12 cellular contexts compared by ENCODE assay signal in genomic region chr16:66188786-66189725, GRCh38.
DNase-seq lines count a peak whose midpoint lies in the region; TF ChIP-seq lines count a peak whose summit lies in the region.
"Had no signal": no experiment of that assay in that cellular context is flagged by ENCODE, and none has a peak within 500 bp of the region (broad histone marks: within the 10 kb centered on the region; RNA-seq: fewer than 3 reads in every experiment).

No MANE protein-coding gene starts in this region.

- H3K4me3 ChIP-seq in coronary artery (peak overlapping the region; percentile 47), tibial nerve (no peak overlapping the region), SJCRH30 (no peak overlapping the region)
- H3K4me3 ChIP-seq: pancreas had no signal

- no peaks in the 10 kb centered on the region for H3K36me3 Mint-ChIP-seq in mesothelial cell of epicardium

- H3K36me3 ChIP-seq in tibial nerve: no peaks in the 10 kb centered on the region
- no peaks in the 10 kb centered on the region for H3K36me3 ChIP-seq in SJCRH30
- H3K36me3 ChIP-seq: pancreas had no signal

- peak overlapping the region; percentile 66 for H3K27ac Mint-ChIP-seq in mesothelial cell of epicardium

- H3K9me3 ChIP-seq in tibial nerve (no peaks in the 10 kb centered on the region), SJCRH30 (replicated peaks) (no peaks in the 10 kb centered on the region; the same call in 1 of the 2 replicates)
- H3K9me3 ChIP-seq: pancreas had no signal

- H3K4me3 Mint-ChIP-seq in mesothelial cell of epicardium: no peak overlapping the region

- DNase-seq in NCI-H446 (lab: John Stamatoyannopoulos, UW): peak; percentile 68 to 83
- DNase-seq in coronary artery (ENCODE audit: low spot score): no peak
- no peak for DNase-seq in mesothelial cell of epicardium (ENCODE audit: low spot score in 2 of 2, unreplicated experiment in 2 of 2)
- peak; percentile 27 to 59 for DNase-seq in tibial nerve (ENCODE audit: low spot score in 2 of 2)
- DNase-seq in SJCRH30: no peak
- no peak for DNase-seq in SK-N-DZ (ENCODE audit: low spot score)
- DNase-seq in NCI-H146 (lab: John Stamatoyannopoulos, UW): no peak
- DNase-seq: activated effector memory CD4-positive, alpha-beta T cell treated with anti-CD3 and anti-CD28 coated beads, Interleukin-2, amount 50 U/mL, for 16 hours; DMS 273 treated with DMSO at 0.1 percent for 48 hours; islet precursor cell; NCI-H774; pancreas had no signal

- H3K4me1 Mint-ChIP-seq in mesothelial cell of epicardium: peaks cover 24% of the 10 kb centered on the region

- no peak for TF ChIP-seq POLR2A in tibial nerve (IDR thresholded peaks at IDR 0.05)

- H3K27me3 Mint-ChIP-seq in mesothelial cell of epicardium (ENCODE audit: low read depth): peaks cover 11% of the 10 kb centered on the region

- TF ChIP-seq EP300 in tibial nerve (IDR thresholded peaks at IDR 0.05): peak in 1 of 2 donors; percentile 51

- peak overlapping the region in 1 of 2 donors; percentile 81 for H3K27ac ChIP-seq in coronary artery
- H3K27ac ChIP-seq in tibial nerve: peak overlapping the region; percentile 48 to 90 (median 76)
- H3K27ac ChIP-seq in SJCRH30: no peak overlapping the region
- H3K27ac ChIP-seq: pancreas had no signal

- H3K9me3 Mint-ChIP-seq in mesothelial cell of epicardium: peaks cover 4% of the 10 kb centered on the region

- peaks cover 0 to 37% (median 10%) of the 10 kb centered on the region in 4 donors for H3K4me1 ChIP-seq in tibial nerve
- peaks cover 11% of the 10 kb centered on the region for H3K4me1 ChIP-seq in SJCRH30
- H3K4me1 ChIP-seq: pancreas had no signal

- H3K27me3 ChIP-seq in tibial nerve (no peaks in the 10 kb centered on the region), SJCRH30 (no peaks in the 10 kb centered on the region)
- H3K27me3 ChIP-seq: pancreas had no signal

- 35 to 47% methylated on average over 10 of the region's 10 CpGs for WGBS in tibial nerve, 2 donors

- TF ChIP-seq CTCF in coronary artery (IDR thresholded peaks at IDR 0.05) (no peak), mesothelial cell of epicardium (IDR thresholded peaks at IDR 0.05; ENCODE audit: unreplicated experiment) (no peak), tibial nerve (IDR thresholded peaks at IDR 0.05) (no peak)

Comparison
In these comparisons a context has a peak if more than half of its experiments do, and no peak if none do; other contexts are left out.
1. DNase-seq: peak in NCI-H446 (2 of 2) and tibial nerve (2 of 2); none in coronary artery (single experiment), mesothelial cell of epicardium (0 of 2), SJCRH30 (0 of 2), SK-N-DZ (single experiment) and NCI-H146 (single experiment).